9 cellular contexts compared by ENCODE assay signal in the genomic region with DNA sequence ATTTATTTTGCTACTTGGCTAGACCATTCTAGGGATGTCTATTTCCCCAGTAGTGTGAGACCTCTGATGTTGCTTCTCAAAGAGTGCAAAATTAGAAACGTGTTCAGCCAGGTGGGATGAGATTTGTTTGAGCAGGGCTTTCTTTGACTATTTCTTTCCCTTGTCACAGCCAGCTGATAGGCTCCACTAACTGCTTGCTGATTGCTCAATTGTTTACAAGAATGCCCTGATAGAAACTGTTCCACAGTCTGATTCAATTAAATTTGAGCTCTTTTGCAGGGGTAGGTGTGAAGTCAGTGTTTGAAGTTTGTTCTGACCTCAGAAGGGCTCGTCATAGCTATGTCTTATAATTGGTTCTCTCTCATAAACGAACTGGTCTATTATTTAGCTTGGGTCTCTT.
"Had no signal": no experiment of that assay in that cellular context is flagged by ENCODE, and none has a peak within 500 bp of the region (broad histone marks: within the 10 kb centered on the region; RNA-seq: fewer than 3 reads in every experiment).

No MANE protein-coding gene starts in this region.

- H3K36me3 ChIP-seq: HAP-1 had no signal

- H3K4me3 Mint-ChIP-seq: HFFc6 had no signal

- H3K4me1 ChIP-seq: HAP-1 had no signal

- FAIRE-seq: K562 had no signal

- DNase-seq: GOT3, H7, HFFc6, IMR-90, KG1 had no signal

- ATAC-seq: HCT116, K562 had no signal

- H3K27ac ChIP-seq: HL-60 had no signal

- H3K9me3 ChIP-seq: HAP-1 had no signal

- H3K4me3 ChIP-seq: HAP-1, K562 had no signal

- H3K27ac Mint-ChIP-seq: HFFc6 had no signal
